13 cellular contexts compared by ENCODE assay signal in genomic region chr2:231541605-231542509, GRCh38. TPM values are rescaled to one million over a fixed set of nuclear protein-coding genes. Genes with fewer than 3 reads are reported as not detected.
A peak's percentile ranks its signal among the peaks of the same experiment; 100 is the strongest.
DNase-seq lines count a peak whose midpoint lies in the region; ATAC-seq, FAIRE-seq and TF ChIP-seq lines count a peak whose summit lies in the region.
"Had no signal": no experiment of that assay in that cellular context is flagged by ENCODE, and none has a peak within 500 bp of the region (broad histone marks: within the 10 kb centered on the region; RNA-seq: fewer than 3 reads in every experiment).

No MANE protein-coding gene starts in this region.

- H3K4me3 Mint-ChIP-seq in neural progenitor cell: no peak overlapping the region

- H3K4me1 ChIP-seq in MM.1S (ENCODE audit: low read length): peaks cover 14% of the 10 kb centered on the region
- H3K4me1 ChIP-seq in H1 (replicated peaks in 1 of 4; ENCODE audit: control insufficient read depth in 3 of 4, insufficient read depth in 4 of 4, low read length in 3 of 4): 0 out of 7 replicates have a peak, but pooled peaks cover 0 to 2% (median 0%) of the 10 kb centered on the region in 4 experiments
- no peaks in the 10 kb centered on the region for H3K4me1 ChIP-seq in neural progenitor cell

- no peaks in the 10 kb centered on the region for H3K79me1 ChIP-seq in H1 (ENCODE audit: low read depth, low read length)

- H3K4me3 ChIP-seq in MM.1S (ENCODE audit: low read length) (no peak overlapping the region), H1 (ENCODE audit: extremely low read depth in 1 of 4, insufficient read depth in 2 of 4, low read depth in 3 of 4, low read length in 4 of 4) (no peak overlapping the region), neural progenitor cell (no peak overlapping the region)

- TF ChIP-seq CTCF in MM.1S (IDR thresholded peaks at IDR 0.05; ENCODE audit: low read length) (0 out of 2 replicates have a peak, but pooled peaks have one; percentile 8), H1 (IDR thresholded peaks at IDR 0.05; ENCODE audit: control extremely low read depth in 1 of 3, insufficient read depth in 1 of 3, low read depth in 1 of 3, low read length in 3 of 3) (peak; percentile 93 to 98 (median 93)), neural progenitor cell (IDR thresholded peaks at IDR 0.05) (peak; percentile 62)

- no peaks in the 10 kb centered on the region for H3K9me3 ChIP-seq in MM.1S (replicated peaks; ENCODE audit: insufficient read depth, low read length)
- no peaks in the 10 kb centered on the region for H3K9me3 ChIP-seq in H1 (ENCODE audit: insufficient read depth in 2 of 2, low read depth in 1 of 2, low read length in 1 of 2)
- H3K9me3 ChIP-seq in neural progenitor cell (ENCODE audit: low read depth): no peaks in the 10 kb centered on the region

- H2BK20ac ChIP-seq in H1 (ENCODE audit: low read length): no peak overlapping the region

- no peak overlapping the region for H3K4me2 ChIP-seq in MM.1S (ENCODE audit: low read depth, low read length)
- no peak overlapping the region for H3K4me2 ChIP-seq in H1 (ENCODE audit: insufficient read depth in 1 of 2, low read depth in 2 of 2, low read length in 2 of 2)
- no peak overlapping the region for H3K4me2 ChIP-seq in neural progenitor cell

- no peak overlapping the region for H2BK120ac ChIP-seq in H1 (replicated peaks; ENCODE audit: low read depth, low read length)

- no peak overlapping the region for H4K5ac ChIP-seq in H1 (ENCODE audit: insufficient read length, low read depth, low read length)

- peaks cover 11% of the 10 kb centered on the region for H3K4me1 Mint-ChIP-seq in neural progenitor cell

- H4K20me1 ChIP-seq in MM.1S (ENCODE audit: insufficient read depth, low read length): no peaks in the 10 kb centered on the region
- H4K20me1 ChIP-seq in H1 (replicated peaks in 1 of 2; ENCODE audit: control insufficient read depth in 1 of 2, insufficient read depth in 2 of 2, low read length in 2 of 2): no peaks in the 10 kb centered on the region
- no peaks in the 10 kb centered on the region for H4K20me1 ChIP-seq in neural progenitor cell (ENCODE audit: low read depth)

- no peak overlapping the region for H3K23ac ChIP-seq in H1 (ENCODE audit: insufficient read length)

- no peak overlapping the region for H2AK5ac ChIP-seq in H1 (ENCODE audit: low read depth, low read length)

- H3K27me3 Mint-ChIP-seq in neural progenitor cell (ENCODE audit: insufficient read depth, low read depth): peaks cover 10% of the 10 kb centered on the region

- WGBS in H1 (ENCODE audit: extremely low coverage in 1 of 2, insufficient coverage in 1 of 2, insufficient read length in 1 of 2, insufficient replicate concordance in 2 of 2, low coverage in 1 of 2, low lambda C conversion rate in 2 of 2, missing lambda C conversion rate in 1 of 2), 2 experiments: 60% methylated on average over 16 of the region's 16 CpGs; no CpG with 5 or more reads in 1 of the 2 experiments

- H3K27me3 ChIP-seq in MM.1S (replicated peaks; ENCODE audit: insufficient read depth, low read length): no peaks in the 10 kb centered on the region; the same call in 1 of the 2 replicates
- no peaks in the 10 kb centered on the region for H3K27me3 ChIP-seq in H1 (replicated peaks in 1 of 4; ENCODE audit: control insufficient read depth in 3 of 4, extremely low read depth in 1 of 4, insufficient read depth in 3 of 4, low read length in 3 of 4)
- H3K27me3 ChIP-seq in neural progenitor cell: no peaks in the 10 kb centered on the region

- no peak overlapping the region for H3K27ac Mint-ChIP-seq in neural progenitor cell

- TF ChIP-seq RAD21 in H1 (IDR thresholded peaks at IDR 0.05 in 1 of 2, conservative IDR thresholded peaks at IDR 0.05 in 1 of 2; ENCODE audit: low read depth in 2 of 2, low read length in 2 of 2): peak; percentile 54 to 70; a peak in 3 of 4 replicates

- H3K14ac ChIP-seq in H1 (ENCODE audit: insufficient read length): no peak overlapping the region

- peak; percentile 84 for FAIRE-seq in H1 (lab: Jason Lieb, UNC)
- FAIRE-seq: A204.1, colon had no signal

- no peaks in the 10 kb centered on the region for H3K79me2 ChIP-seq in MM.1S (ENCODE audit: low read length)
- no peaks in the 10 kb centered on the region for H3K79me2 ChIP-seq in H1 (ENCODE audit: control insufficient read depth in 1 of 2, insufficient read depth in 2 of 2, low read length in 2 of 2)
- no peaks in the 10 kb centered on the region for H3K79me2 ChIP-seq in neural progenitor cell (ENCODE audit: low read depth)

- no peak overlapping the region for H3K27ac ChIP-seq in MM.1S (ENCODE audit: low read length)
- H3K27ac ChIP-seq in H1 (ENCODE audit: low read depth, low read length): no peak overlapping the region
- no peak overlapping the region for H3K27ac ChIP-seq in neural progenitor cell

- no peak overlapping the region for H2BK5ac ChIP-seq in H1 (ENCODE audit: low read depth, low read length)

- H3F3A ChIP-seq in MM.1S (ENCODE audit: insufficient read depth, low read length) (peaks cover 4% of the 10 kb centered on the region; the same call in 1 of the 2 replicates), neural progenitor cell (ENCODE audit: low read depth) (no peaks in the 10 kb centered on the region)

- H3K18ac ChIP-seq in H1 (ENCODE audit: extremely low read depth, low read length): no peak overlapping the region

- no peak overlapping the region; the same call in 1 of the 2 replicates for H2BK12ac ChIP-seq in H1 (ENCODE audit: low read depth, low read length)

- H3K9ac ChIP-seq in MM.1S (ENCODE audit: low read length) (no peak overlapping the region), H1 (replicated peaks in 1 of 4; ENCODE audit: extremely low read depth in 1 of 4, low read depth in 3 of 4, low read length in 3 of 4) (no peak overlapping the region), neural progenitor cell (no peak overlapping the region)

- POLR2A ChIA-PET in H1 (lab: Charles Lee; ENCODE audit: partially characterized antibody): interaction anchor here (0.7 to 1.3 kb wide), 6 partner anchors 9 to 88 kb away, joined by 3 to 5 read pairs (median 4); no protein-coding TSS in a partner anchor

- intact Hi-C loops in left colon (cut with DNase I, micrococcal nuclease): no loop called here

- H3K4ac ChIP-seq in H1 (replicated peaks; ENCODE audit: insufficient read length, low read depth, low read length): no peak overlapping the region

- ATAC-seq in left colon: no peak

- no peaks in the 10 kb centered on the region for H3K23me2 ChIP-seq in H1 (ENCODE audit: low read depth, low read length)

- TF ChIP-seq POLR2A in H1 (IDR thresholded peaks at IDR 0.05; ENCODE audit: control extremely low read depth in 1 of 2, low read depth in 2 of 2, low read length in 2 of 2): no peak

- no peaks in the 10 kb centered on the region for H3K9me2 ChIP-seq in MM.1S (replicated peaks; ENCODE audit: insufficient read depth, low read length)

- no peak overlapping the region for H2BK15ac ChIP-seq in H1 (ENCODE audit: low read length)

- no peak overlapping the region for H3K56ac ChIP-seq in H1 (replicated peaks; ENCODE audit: insufficient read length, low read depth, low read length)

- no peak overlapping the region for H4K91ac ChIP-seq in H1 (replicated peaks; ENCODE audit: insufficient read length, low read length)

- peak; percentile 55 for DNase-seq in DMS 273 (lab: John Stamatoyannopoulos, UW; ENCODE audit: unreplicated experiment)
- DNase-seq in DMS 273 treated with DMSO at 0.1 percent for 48 hours (lab: John Stamatoyannopoulos, UW): no peak
- no peak for DNase-seq in MM.1S
- DNase-seq in H1 (ENCODE audit: low read depth in 1 of 2, low spot score in 2 of 2): peak in 1 of 2 experiments; percentile 90
- peak; percentile 80 for DNase-seq in neural progenitor cell (ENCODE audit: low spot score)
- no peak for DNase-seq in GM19238 (ENCODE audit: insufficient read length, low spot score)
- DNase-seq in NCI-H2171 treated with DMSO at 0.1 percent for 48 hours (lab: John Stamatoyannopoulos, UW): no peak
- DNase-seq in left colon: no peak
- DNase-seq: activated CD8-positive, alpha-beta memory T cell treated with anti-CD3 and anti-CD28 coated beads for 24 hours; NCI-H510A treated with DMSO at 0.1 percent for 48 hours; stimulated activated CD4-positive, alpha-beta T cell treated with anti-CD3 and anti-CD28 coated beads, Interleukin-4, amount 100 ng/mL, for 24 hours had no signal

- H3K9me3 Mint-ChIP-seq in neural progenitor cell: peaks cover 14% of the 10 kb centered on the region

- CTCF ChIA-PET in H1 (lab: Charles Lee; ENCODE audit: partially characterized antibody): interaction anchor here (0.6 to 3.3 kb wide), 38 partner anchors 8 to 235 kb away, joined by 3 to 24 read pairs (median 4); partner anchors contain the start of gene NMUR1

- H4K8ac ChIP-seq in H1 (ENCODE audit: extremely low read depth, insufficient read depth, low read length): no peak overlapping the region

- TF ChIP-seq EP300 in H1 (IDR thresholded peaks at IDR 0.05; ENCODE audit: borderline replicate concordance in 1 of 2, low read depth in 2 of 2, low read length in 2 of 2): no peak

- H2AFZ ChIP-seq in MM.1S (ENCODE audit: low read length): no peak overlapping the region
- H2AFZ ChIP-seq in H1 (ENCODE audit: low read length): no peak overlapping the region
- no peak overlapping the region for H2AFZ ChIP-seq in neural progenitor cell (replicated peaks)

- H3K36me3 ChIP-seq in MM.1S (replicated peaks; ENCODE audit: insufficient read depth, low read length) (no peaks in the 10 kb centered on the region), H1 (ENCODE audit: control insufficient read depth in 2 of 4, insufficient read depth in 4 of 4, low read length in 3 of 4) (no peaks in the 10 kb centered on the region), neural progenitor cell (no peaks in the 10 kb centered on the region)

- no peaks in the 10 kb centered on the region for H3K36me3 Mint-ChIP-seq in neural progenitor cell

RNA-seq across cellular contexts. Expression of gene NMUR1, which starts 11.6 kb away (rescaled TPM):
- total RNA-seq in H1 (2021; fragmentation: NEBNext Ultra II Directional; extraction: Animal tissue kit (Norgen Biotek cat#: 25700)): 0.46 and 0.56 TPM in 2 replicates
- 1.5 and 2.0 TPM in 2 replicates for polyA plus RNA-seq in H1 (2011; rRNA removed)
- 1.0 TPM for polyA plus RNA-seq in H1 (2011; cell fraction: cytosol; rRNA removed)
- polyA plus RNA-seq in H1 (2011; cell fraction: nucleus; rRNA removed): 1.5 TPM
- 0.40 to 0.78 TPM (median 0.60 TPM) in 4 replicates for polyA plus RNA-seq in H1 (2012, experiment 1 of 2)
- 0.38 TPM for polyA plus RNA-seq in H1 (2012, experiment 2 of 2)
- 0.77 TPM for polyA plus RNA-seq in H1 (2013, experiment 1 of 2)
- 0.83 TPM for polyA plus RNA-seq in H1 (2013, experiment 2 of 2)
- 0.78 and 1.2 TPM in 2 replicates for polyA minus RNA-seq in H1 (2011; rRNA and poly(A)+ RNA removed)
- polyA minus RNA-seq in H1 (2011; cell fraction: cytosol; rRNA and poly(A)+ RNA removed): 0.44 TPM
- polyA minus RNA-seq in H1 (2011; cell fraction: nucleus; rRNA and poly(A)+ RNA removed): 0.90 TPM
- total RNA-seq in neural progenitor cell (ENCODE audit: low replicate concordance) (0.52 and 0.56 TPM in 2 replicates), left colon (1 to 10 TPM in 1 of 2 donors, under 1 TPM in 1; 0.15 to 1.3 TPM)

RNA-seq across cellular contexts. Expression of gene TEX44, which starts 50.8 kb away (rescaled TPM):
- not detected in 2 replicates for total RNA-seq in H1 (2021; fragmentation: NEBNext Ultra II Directional; extraction: Animal tissue kit (Norgen Biotek cat#: 25700))
- 0.06 TPM in 1 of 2 replicates, not detected in the other for polyA plus RNA-seq in H1 (2011; rRNA removed)
- polyA plus RNA-seq in H1 (2011; cell fraction: cytosol; rRNA removed): not detected
- polyA plus RNA-seq in H1 (2011; cell fraction: nucleus; rRNA removed): not detected
- polyA plus RNA-seq in H1 (2012, experiment 1 of 2): not detected in 4 replicates
- polyA plus RNA-seq in H1 (2012, experiment 2 of 2): not detected
- polyA plus RNA-seq in H1 (2013, experiment 1 of 2): not detected
- polyA plus RNA-seq in H1 (2013, experiment 2 of 2): not detected
- polyA minus RNA-seq in H1 (2011; rRNA and poly(A)+ RNA removed): not detected in 2 replicates
- polyA minus RNA-seq in H1 (2011; cell fraction: cytosol; rRNA and poly(A)+ RNA removed): not detected
- polyA minus RNA-seq in H1 (2011; cell fraction: nucleus; rRNA and poly(A)+ RNA removed): not detected
- not detected in 2 replicates for total RNA-seq in neural progenitor cell (ENCODE audit: low replicate concordance)
- not detected for total RNA-seq in left colon

Comparison
In these comparisons a context has a peak if more than half of its experiments do, and no peak if none do; other contexts are left out.
1. DNase-seq: peak in DMS 273 (single experiment) and neural progenitor cell (single experiment); none in DMS 273 treated with DMSO at 0.1 percent for 48 hours (single experiment), MM.1S (single experiment), GM19238 (single experiment), NCI-H2171 treated with DMSO at 0.1 percent for 48 hours (single experiment) and left colon (0 of 2).
2. CTCF ChIP-seq: peak in every context shown above with its lines; median percentile 93 in H1; 62 in neural progenitor cell; 8 in MM.1S.